Comparison of ENCODE assay signal across 8 cellular contexts in genomic region chr6:13487122-13488014, GRCh38. TPM values are rescaled to one million over a fixed set of nuclear protein-coding genes. Genes with fewer than 3 reads are reported as not detected.
A peak's percentile ranks its signal among the peaks of the same experiment; 100 is the strongest.
DNase-seq lines count a peak whose midpoint lies in the region; ATAC-seq, FAIRE-seq and TF ChIP-seq lines count a peak whose summit lies in the region.

Gene GFOD1 (minus strand): TSS chr6:13487600. CDS start chr6:13486890, 710 bp downstream.

- peak within 1 kb of the TSS; percentile 92 for H3K4me3 Mint-ChIP-seq in activated naive CD4-positive, alpha-beta T cell treated with anti-CD3 and anti-CD28 coated beads for 36 hours

- H3K4me1 Mint-ChIP-seq in activated naive CD4-positive, alpha-beta T cell treated with anti-CD3 and anti-CD28 coated beads for 36 hours (ENCODE audit: low read depth): peaks cover 24% of the 10 kb centered on the region

- H3K9ac ChIP-seq in ES-I3 (ENCODE audit: low read depth, low read length): peak within 1 kb of the TSS; percentile 79
- H3K9ac ChIP-seq in Loucy (ENCODE audit: low read depth, low read length, poor library complexity, severe bottlenecking): peak within 1 kb of the TSS; percentile 72

- H3K36me3 Mint-ChIP-seq in activated naive CD4-positive, alpha-beta T cell treated with anti-CD3 and anti-CD28 coated beads for 36 hours (ENCODE audit: low read depth): no peaks in the 10 kb centered on the region

- peak; percentile 94 for ATAC-seq in gastroesophageal sphincter

- peaks cover 8% of the 10 kb centered on the region; the same call in 1 of the 2 replicates for H3K4me1 ChIP-seq in ES-I3 (ENCODE audit: insufficient read depth, low read length)
- H3K4me1 ChIP-seq in Loucy (ENCODE audit: insufficient read depth, low read length, poor library complexity, severe bottlenecking): peaks cover 34% of the 10 kb centered on the region
- peaks cover 0 to 50% (median 0%) of the 10 kb centered on the region in 3 donors for H3K4me1 ChIP-seq in gastroesophageal sphincter
- peaks cover 51 to 59% of the 10 kb centered on the region in 2 experiments for H3K4me1 ChIP-seq in neutrophil (ENCODE audit: control insufficient read depth in 1 of 2, insufficient read depth in 1 of 2, low read depth in 1 of 2, low read length in 1 of 2)

- TF ChIP-seq EP300 in gastroesophageal sphincter (IDR thresholded peaks at IDR 0.05): no peak

- TF ChIP-seq CTCF in Loucy (conservative IDR thresholded peaks at IDR 0.05; ENCODE audit: low read length) (0 out of 2 replicates have a peak, but pooled peaks have one; percentile 8), gastroesophageal sphincter (IDR thresholded peaks at IDR 0.05) (peak in 2 of 4 experiments; percentile 34 to 61), neutrophil (IDR thresholded peaks at IDR 0.05) (peak; percentile 12)

- DNase-seq in H54 (ENCODE audit: insufficient read length, low spot score): peak; percentile 96
- peak; percentile 95 for DNase-seq in SIG-M5 treated with dmso at 0.1 percent for 504 hours (lab: John Stamatoyannopoulos, UW; ENCODE audit: unreplicated experiment)
- DNase-seq in activated naive CD4-positive, alpha-beta T cell treated with anti-CD3 and anti-CD28 coated beads for 36 hours: peak; percentile 80
- peak; percentile 83 for DNase-seq in superior temporal gyrus (ENCODE audit: extremely low spot score)

- peak; percentile 94 for TF ChIP-seq POLR2A in H54 (IDR thresholded peaks at IDR 0.05; ENCODE audit: low read depth, low read length)
- TF ChIP-seq POLR2A in gastroesophageal sphincter (IDR thresholded peaks at IDR 0.05): peak; percentile 74 to 78

- FAIRE-seq in H54 (lab: Jason Lieb, UNC): no peak

- no peaks in the 10 kb centered on the region for H3K9me2 ChIP-seq in Loucy (replicated peaks; ENCODE audit: low read depth, low read length)

- peaks cover 2% of the 10 kb centered on the region for H3K27me3 Mint-ChIP-seq in activated naive CD4-positive, alpha-beta T cell treated with anti-CD3 and anti-CD28 coated beads for 36 hours (ENCODE audit: low read depth)

- peak within 1 kb of the TSS; percentile 86 for H2AFZ ChIP-seq in Loucy (ENCODE audit: low read length)

- intact Hi-C loops in activated naive CD4-positive, alpha-beta T cell treated with anti-CD3 and anti-CD28 coated beads for 36 hours (cut with micrococcal nuclease): loop anchor here (1.0 to 2.0 kb wide), 5 partner anchors 39 to 327 kb away; partner anchors contain the start of genes MCUR1 and NOL7

- H3K9me3 ChIP-seq in ES-I3 (ENCODE audit: control insufficient read depth, insufficient read depth, low read length): no peaks in the 10 kb centered on the region
- H3K9me3 ChIP-seq in Loucy (ENCODE audit: insufficient read depth, low read depth, low read length): no peaks in the 10 kb centered on the region
- H3K9me3 ChIP-seq in gastroesophageal sphincter: no peaks in the 10 kb centered on the region
- H3K9me3 ChIP-seq in neutrophil: no peaks in the 10 kb centered on the region

- CTCF ChIA-PET in activated naive CD4-positive, alpha-beta T cell treated with anti-CD3 and anti-CD28 coated beads for 36 hours (lab: Charles Lee): interaction anchor here (0.8 to 1.6 kb wide), 3 partner anchors 23 to 88 kb away, joined by 3 to 5 read pairs (median 5); no protein-coding TSS in a partner anchor

- peak within 1 kb of the TSS; percentile 60 to 94 (median 93) for H3K27ac ChIP-seq in gastroesophageal sphincter
- H3K27ac ChIP-seq in neutrophil: peak within 1 kb of the TSS; percentile 85

- H3F3A ChIP-seq in Loucy (ENCODE audit: low read depth): no peaks in the 10 kb centered on the region

- peak within 1 kb of the TSS; percentile 47 for H3K27ac Mint-ChIP-seq in activated naive CD4-positive, alpha-beta T cell treated with anti-CD3 and anti-CD28 coated beads for 36 hours

- peak within 1 kb of the TSS; percentile 90 for H3K4me3 ChIP-seq in Loucy (ENCODE audit: low read length, poor library complexity, severe bottlenecking)
- H3K4me3 ChIP-seq in gastroesophageal sphincter: peak within 1 kb of the TSS; percentile 66 to 94
- H3K4me3 ChIP-seq in neutrophil (ENCODE audit: low read depth in 1 of 2, low read length in 1 of 2): peak within 1 kb of the TSS; percentile 91

- H3K27me3 ChIP-seq in Loucy (ENCODE audit: insufficient read depth, low read length, poor library complexity, severe bottlenecking) (no peaks in the 10 kb centered on the region), gastroesophageal sphincter (no peaks in the 10 kb centered on the region), neutrophil (no peaks in the 10 kb centered on the region)

- H3K36me3 ChIP-seq in ES-I3 (ENCODE audit: insufficient read depth, low read length) (no peaks in the 10 kb centered on the region), Loucy (ENCODE audit: insufficient read depth, low read length) (no peaks in the 10 kb centered on the region), gastroesophageal sphincter (peaks cover 0 to 3% of the 10 kb centered on the region in 2 donors), neutrophil (no peaks in the 10 kb centered on the region)

- peak within 1 kb of the TSS; percentile 89 for H3K4me2 ChIP-seq in Loucy (ENCODE audit: low read depth, low read length, poor library complexity, severe bottlenecking)

- H4K20me1 ChIP-seq in Loucy (ENCODE audit: insufficient read depth, low read length, poor library complexity, severe bottlenecking): no peaks in the 10 kb centered on the region

- peaks cover 40% of the 10 kb centered on the region for H3K79me2 ChIP-seq in Loucy (ENCODE audit: insufficient read depth, low read length)

- no peaks in the 10 kb centered on the region for H3K9me3 Mint-ChIP-seq in activated naive CD4-positive, alpha-beta T cell treated with anti-CD3 and anti-CD28 coated beads for 36 hours

- WGBS in gastroesophageal sphincter (ENCODE audit: low coverage in 1 of 2), 2 donors: no CpG with 5 or more reads among the region's 109 CpGs

RNA-seq across cellular contexts. Expression of gene GFOD1, which starts in this region (rescaled TPM):
- 1 to 10 TPM; 3.7 to 4.2 TPM for total RNA-seq in activated naive CD4-positive, alpha-beta T cell treated with anti-CD3 and anti-CD28 coated beads for 36 hours
- total RNA-seq in gastroesophageal sphincter: 10 to 100 TPM; 18.3 to 49.1 (median 29.0) TPM

Comparison
In these comparisons a context has a peak if more than half of its experiments do, and no peak if none do; other contexts are left out.
1. Peak in every context shown above with its lines: DNase-seq, ATAC-seq, H3K4me3 ChIP-seq and H3K27ac ChIP-seq.